In the genomic region with DNA sequence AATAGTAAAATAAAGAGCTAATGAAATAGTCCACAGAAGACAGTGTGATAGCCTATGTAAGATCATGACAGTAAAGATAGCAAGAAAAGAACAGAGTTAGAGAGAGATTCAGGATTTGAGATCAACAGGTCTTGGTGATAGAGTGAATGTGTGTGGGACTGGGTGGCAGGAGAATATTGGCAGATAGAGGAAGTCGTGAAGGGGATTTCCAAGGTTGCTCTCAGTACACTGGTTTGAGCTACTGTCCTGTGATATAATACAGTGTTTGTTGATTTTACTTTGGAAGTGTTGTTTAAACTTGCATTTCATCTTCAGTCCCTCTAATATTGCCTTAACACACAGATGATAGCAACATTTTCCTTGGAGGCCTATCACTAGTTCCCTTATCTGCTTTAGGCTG, we compare ENCODE assay signal across 10 cellular contexts. TPM values are rescaled to one million over a fixed set of nuclear protein-coding genes. Genes with fewer than 3 reads are reported as not detected.
DNase-seq lines count a peak whose midpoint lies in the region; ATAC-seq and TF ChIP-seq lines count a peak whose summit lies in the region.
"Had no signal": no experiment of that assay in that cellular context is flagged by ENCODE, and none has a peak within 500 bp of the region (broad histone marks: within the 10 kb centered on the region; RNA-seq: fewer than 3 reads in every experiment).

No MANE protein-coding gene starts in this region.

- H3K4me1 ChIP-seq in GM23338 (ENCODE audit: insufficient read depth) (no peaks in the 10 kb centered on the region), colonic mucosa (no peaks in the 10 kb centered on the region), PC-9 (replicated peaks; ENCODE audit: insufficient read depth) (no peaks in the 10 kb centered on the region)

- no peaks in the 10 kb centered on the region for H4K20me1 ChIP-seq in GM23338 (replicated peaks; ENCODE audit: insufficient read depth)
- no peaks in the 10 kb centered on the region for H4K20me1 ChIP-seq in PC-9 (ENCODE audit: insufficient read depth)

- no peaks in the 10 kb centered on the region for H3F3A ChIP-seq in GM23338 (replicated peaks; ENCODE audit: low read depth)
- no peaks in the 10 kb centered on the region for H3F3A ChIP-seq in PC-9 (ENCODE audit: insufficient read depth, low read depth)

- CTCF ChIA-PET in PC-9 (lab: Charles Lee): no interaction called here

- no peak overlapping the region for H3K27ac ChIP-seq in GM23338 (ENCODE audit: low read depth)
- no peak overlapping the region for H3K27ac ChIP-seq in colonic mucosa
- H3K27ac ChIP-seq in PC-9: no peak overlapping the region

- DNase-seq in GM23338 (ENCODE audit: low spot score): no peak
- DNase-seq in naive B cell: peak; percentile 61
- no peak for DNase-seq in colonic mucosa
- no peak for DNase-seq in head of caudate nucleus
- DNase-seq in PC-9: no peak
- DNase-seq: H9 had no signal

- H3K9me2 ChIP-seq in GM23338 (ENCODE audit: insufficient read depth) (0 out of 2 replicates have a peak, but pooled peaks cover 2% of the 10 kb centered on the region), PC-9 (ENCODE audit: insufficient read depth) (no peaks in the 10 kb centered on the region)

- H3K4me1 Mint-ChIP-seq in GM23338 (no peaks in the 10 kb centered on the region), IgD-negative memory B cell (peaks cover 36 to 54% (median 45%) of the 10 kb centered on the region in 3 donors), naive B cell (peaks cover 47 to 56% (median 51%) of the 10 kb centered on the region in 3 donors)
- H3K4me1 Mint-ChIP-seq: brain, H9 had no signal

- POLR2A ChIA-PET in PC-9 (lab: Charles Lee; ENCODE audit: unreplicated experiment): no interaction called here

- H3K27me3 ChIP-seq in GM23338 (ENCODE audit: insufficient read depth) (no peaks in the 10 kb centered on the region), colonic mucosa (no peaks in the 10 kb centered on the region), PC-9 (ENCODE audit: insufficient read depth, low read depth) (no peaks in the 10 kb centered on the region)

- no peak for TF ChIP-seq CTCF in GM23338 (conservative IDR thresholded peaks at IDR 0.05; ENCODE audit: low read depth in 2 of 2)
- TF ChIP-seq CTCF in colonic mucosa (IDR thresholded peaks at IDR 0.05): no peak
- TF ChIP-seq CTCF in PC-9 (conservative IDR thresholded peaks at IDR 0.05): no peak

- no peak overlapping the region for H3K27ac Mint-ChIP-seq in GM23338
- H3K27ac Mint-ChIP-seq in IgD-negative memory B cell: peak overlapping the region; percentile 36 to 96 (median 69)
- peak overlapping the region; percentile 45 to 92 (median 82) for H3K27ac Mint-ChIP-seq in naive B cell
- H3K27ac Mint-ChIP-seq: brain, H9 had no signal

- H3K4me3 ChIP-seq in GM23338 (no peak overlapping the region), colonic mucosa (no peak overlapping the region), PC-9 (no peak overlapping the region)

- H3K79me2 ChIP-seq in GM23338 (replicated peaks; ENCODE audit: insufficient read depth) (no peaks in the 10 kb centered on the region), PC-9 (ENCODE audit: low read depth) (no peaks in the 10 kb centered on the region)

- H3K36me3 ChIP-seq in GM23338 (ENCODE audit: insufficient read depth) (no peaks in the 10 kb centered on the region), colonic mucosa (no peaks in the 10 kb centered on the region), PC-9 (ENCODE audit: low read depth) (no peaks in the 10 kb centered on the region)

- H3K9me3 Mint-ChIP-seq in GM23338 (no peaks in the 10 kb centered on the region), IgD-negative memory B cell (no peaks in the 10 kb centered on the region), naive B cell (no peaks in the 10 kb centered on the region)
- H3K9me3 Mint-ChIP-seq: brain, H9 had no signal

- H3K9ac ChIP-seq in colonic mucosa (ENCODE audit: low read depth in 2 of 2, low read length in 2 of 2): no peak overlapping the region

- H3K36me3 Mint-ChIP-seq in GM23338 (ENCODE audit: low read depth) (no peaks in the 10 kb centered on the region), IgD-negative memory B cell (no peaks in the 10 kb centered on the region), naive B cell (no peaks in the 10 kb centered on the region)
- H3K36me3 Mint-ChIP-seq: brain had no signal

- H3K4me3 Mint-ChIP-seq in GM23338 (no peak overlapping the region), IgD-negative memory B cell (peak overlapping the region; percentile 1 to 64 (median 50)), naive B cell (peak overlapping the region; percentile 4 to 80 (median 54))
- H3K4me3 Mint-ChIP-seq: brain, H9 had no signal

- BruUV-seq in PC-9 (replicated peaks; lab: Mats Ljungman, UMichigan): no TSS peak

- intact Hi-C loops in colonic mucosa (cut with DNase I) (no loop called here), head of caudate nucleus (cut with DNase I) (no loop called here), PC-9 (cut with micrococcal nuclease; ENCODE audit: unreplicated experiment) (no loop called here)

- no peak overlapping the region for H3K4me2 ChIP-seq in GM23338
- H3K4me2 ChIP-seq in PC-9: no peak overlapping the region

- H2AFZ ChIP-seq in GM23338 (peak overlapping the region; percentile 4; the same call in 1 of the 2 replicates), PC-9 (no peak overlapping the region)

- H3K9me3 ChIP-seq in colonic mucosa (no peaks in the 10 kb centered on the region), PC-9 (ENCODE audit: insufficient read depth, low read depth) (no peaks in the 10 kb centered on the region)

- peaks cover 3% of the 10 kb centered on the region for H3K27me3 Mint-ChIP-seq in GM23338 (ENCODE audit: insufficient read depth, low read depth, poor library complexity)
- H3K27me3 Mint-ChIP-seq in IgD-negative memory B cell: no peaks in the 10 kb centered on the region
- no peaks in the 10 kb centered on the region for H3K27me3 Mint-ChIP-seq in naive B cell
- H3K27me3 Mint-ChIP-seq: brain had no signal

- ATAC-seq in GM19023 (IDR thresholded peaks at IDR 0.05; ENCODE audit: unreplicated experiment) (peak; percentile 79), GM23338 (no peak), naive B cell (ENCODE audit: low read depth in 2 of 2) (peak; percentile 97 to 98)

TF ChIP-seq in GM23338, 12 proteins besides CTCF, POLR2A, EP300 and RAD21:
- TF ChIP-seq ZNF331 (CRISPR knock-in tag; IDR thresholded peaks at IDR 0.05; ENCODE audit: low read depth): no peak
- no peak for TF ChIP-seq JUNB (IDR thresholded peaks at IDR 0.05; ENCODE audit: unreplicated experiment)
- TF ChIP-seq, protein P1, sequence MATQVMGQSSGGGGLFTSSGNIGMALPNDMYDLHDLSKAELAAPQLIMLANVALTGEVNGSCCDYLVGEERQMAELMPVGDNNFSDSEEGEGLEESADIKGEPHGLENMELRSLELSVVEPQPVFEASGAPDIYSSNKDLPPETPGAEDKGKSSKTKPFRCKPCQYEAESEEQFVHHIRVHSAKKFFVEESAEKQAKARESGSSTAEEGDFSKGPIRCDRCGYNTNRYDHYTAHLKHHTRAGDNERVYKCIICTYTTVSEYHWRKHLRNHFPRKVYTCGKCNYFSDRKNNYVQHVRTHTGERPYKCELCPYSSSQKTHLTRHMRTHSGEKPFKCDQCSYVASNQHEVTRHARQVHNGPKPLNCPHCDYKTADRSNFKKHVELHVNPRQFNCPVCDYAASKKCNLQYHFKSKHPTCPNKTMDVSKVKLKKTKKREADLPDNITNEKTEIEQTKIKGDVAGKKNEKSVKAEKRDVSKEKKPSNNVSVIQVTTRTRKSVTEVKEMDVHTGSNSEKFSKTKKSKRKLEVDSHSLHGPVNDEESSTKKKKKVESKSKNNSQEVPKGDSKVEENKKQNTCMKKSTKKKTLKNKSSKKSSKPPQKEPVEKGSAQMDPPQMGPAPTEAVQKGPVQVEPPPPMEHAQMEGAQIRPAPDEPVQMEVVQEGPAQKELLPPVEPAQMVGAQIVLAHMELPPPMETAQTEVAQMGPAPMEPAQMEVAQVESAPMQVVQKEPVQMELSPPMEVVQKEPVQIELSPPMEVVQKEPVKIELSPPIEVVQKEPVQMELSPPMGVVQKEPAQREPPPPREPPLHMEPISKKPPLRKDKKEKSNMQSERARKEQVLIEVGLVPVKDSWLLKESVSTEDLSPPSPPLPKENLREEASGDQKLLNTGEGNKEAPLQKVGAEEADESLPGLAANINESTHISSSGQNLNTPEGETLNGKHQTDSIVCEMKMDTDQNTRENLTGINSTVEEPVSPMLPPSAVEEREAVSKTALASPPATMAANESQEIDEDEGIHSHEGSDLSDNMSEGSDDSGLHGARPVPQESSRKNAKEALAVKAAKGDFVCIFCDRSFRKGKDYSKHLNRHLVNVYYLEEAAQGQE (IDR thresholded peaks at IDR 0.05; ENCODE audit: unreplicated experiment): no peak
- TF ChIP-seq POLR2AphosphoS5 (IDR thresholded peaks at IDR 0.05; ENCODE audit: low read depth): no peak

RNA-seq across cellular contexts. Expression of a gene that starts 44.1 kb away (rescaled TPM):
- total RNA-seq in GM23338 (2014; rRNA removed; shearing (Covaris generic)): not detected in 2 replicates
- polyA plus RNA-seq in GM23338 (2016; fragmentation: Nextera tagmentation; extraction: Ambion mirVana) (not detected in 2 replicates), IgD-negative memory B cell (not detected), naive B cell (ENCODE audit: low read depth in 6 of 6) (not detected)
- total RNA-seq in colonic mucosa (under 1 TPM in 1 of 2 donors, not detected in 1; 0.08 TPM), PC-9 (2021) (not detected in 2 replicates)
- total RNA-seq: H9 had no signal
- polyA plus RNA-seq: keratinocyte had no signal
